20 cellular contexts compared by ENCODE assay signal in the genomic region with DNA sequence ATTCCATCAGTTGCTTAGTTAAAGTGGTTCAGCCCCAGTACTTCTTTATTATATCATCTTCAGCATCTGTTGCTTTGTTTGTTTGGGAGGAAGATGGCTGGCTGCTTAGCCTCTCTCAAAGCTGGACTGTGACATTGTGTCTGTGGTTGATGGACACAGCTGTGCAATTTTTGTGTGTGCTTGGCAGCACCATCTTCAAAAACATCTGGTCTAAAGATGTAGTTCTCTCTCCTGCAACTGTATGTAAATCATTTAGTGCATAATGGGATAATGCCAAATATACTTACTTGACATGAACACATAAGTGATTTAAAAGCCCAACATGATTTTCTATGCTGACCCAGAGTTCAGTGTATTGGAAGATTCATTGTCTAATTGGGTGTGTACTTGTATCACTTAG.
A peak's percentile ranks its signal among the peaks of the same experiment; 100 is the strongest.
DNase-seq lines count a peak whose midpoint lies in the region; ATAC-seq and TF ChIP-seq lines count a peak whose summit lies in the region.
"Had no signal": no experiment of that assay in that cellular context is flagged by ENCODE, and none has a peak within 500 bp of the region (broad histone marks: within the 10 kb centered on the region; RNA-seq: fewer than 3 reads in every experiment).

No MANE protein-coding gene starts in this region.

- TF ChIP-seq RAD21 in SK-N-SH (IDR thresholded peaks at IDR 0.05; ENCODE audit: low read length) = no peak

- H4K20me1 ChIP-seq in SK-N-SH (ENCODE audit: insufficient read depth) = peaks cover 88% of the 10 kb centered on the region

- H3K9ac ChIP-seq in SK-N-SH = no peak overlapping the region

- CTCF ChIA-PET in SK-N-SH (lab: Yijun Ruan, JAX) = interaction anchor here (0.8 to 2.4 kb wide), 3 partner anchors 16 to 22 kb away, joined by 3 to 14 read pairs (median 9); no protein-coding TSS in a partner anchor

- H3K4me3 ChIP-seq in AG10803 (ENCODE audit: low read length) (no peak overlapping the region), SK-N-SH (ENCODE audit: low read depth in 2 of 2, low read length in 1 of 2) (no peak overlapping the region), foreskin fibroblast (ENCODE audit: low read depth in 1 of 2, low read length in 2 of 2) (no peak overlapping the region), tibial artery (no peak overlapping the region)
- H3K4me3 ChIP-seq: left lung, tibial nerve had no signal

- intact Hi-C loops in left cardiac atrium (cut with DNase I) (no loop called here), tibial artery (cut with DNase I; ENCODE audit: low total_unique reads) (no loop called here)

- H3K27ac ChIP-seq in SK-N-SH (ENCODE audit: low read depth in 2 of 2, low read length in 1 of 2) (peak overlapping the region in 1 of 2 experiments; percentile 79; a peak in 3 of 4 replicates), tibial artery (no peak overlapping the region)
- H3K27ac ChIP-seq: brain microvascular endothelial cell, epithelial cell of prostate, left lung, tibial nerve had no signal

- no peaks in the 10 kb centered on the region for H3K9me3 ChIP-seq in SK-N-SH
- H3K9me3 ChIP-seq in tibial artery = no peaks in the 10 kb centered on the region
- H3K9me3 ChIP-seq: left lung, tibial nerve had no signal

- ATAC-seq in GM21786 (IDR thresholded peaks at IDR 0.05; ENCODE audit: unreplicated experiment) (no peak), left cardiac atrium (no peak), HG03378 (IDR thresholded peaks at IDR 0.05; ENCODE audit: unreplicated experiment) (no peak)
- ATAC-seq: activated T-cell treated with anti-CD3 and anti-CD28 coated beads, Interleukin-2, amount 50 U/mL, for 4 hours; left lung; right cardiac atrium; stimulated activated naive B cell treated with anti-CD40 and anti-IgM and Interleukin-4, amounts not matched to agents 10 μg/mL and 1 μg/mL and 100 μg/mL, for 72 hours; WTC11 had no signal

- no peak for TF ChIP-seq EP300 in SK-N-SH (IDR thresholded peaks at IDR 0.05; ENCODE audit: borderline replicate concordance in 1 of 2, low read depth in 1 of 2, low read length in 1 of 2)

- H3K4me1 ChIP-seq in SK-N-SH (ENCODE audit: control insufficient read depth in 1 of 2, insufficient read depth in 2 of 2, low read depth in 1 of 2, low read length in 1 of 2) = peaks cover 46 to 49% of the 10 kb centered on the region in 2 experiments
- peaks cover 0 to 64% (median 31%) of the 10 kb centered on the region in 4 donors for H3K4me1 ChIP-seq in tibial artery

- H2AFZ ChIP-seq in SK-N-SH (ENCODE audit: low read depth) = no peak overlapping the region

- POLR2A ChIA-PET in SK-N-SH (lab: Yijun Ruan, JAX) = no interaction called here

- no peaks in the 10 kb centered on the region for H3K9me2 ChIP-seq in SK-N-SH

- peaks cover 100% of the 10 kb centered on the region for H3K79me2 ChIP-seq in SK-N-SH (ENCODE audit: insufficient read depth)

- peaks cover 0 to 3% of the 10 kb centered on the region in 2 experiments for H3K36me3 ChIP-seq in SK-N-SH (replicated peaks in 1 of 2; ENCODE audit: control insufficient read depth in 1 of 2, insufficient read depth in 2 of 2, low read length in 1 of 2)
- no peaks in the 10 kb centered on the region for H3K36me3 ChIP-seq in tibial artery
- H3K36me3 ChIP-seq: brain microvascular endothelial cell, left lung, tibial nerve had no signal

- TF ChIP-seq CTCF in AG10803 (conservative IDR thresholded peaks at IDR 0.05; ENCODE audit: low read length) (no peak), SK-N-SH (IDR thresholded peaks at IDR 0.05) (no peak), foreskin fibroblast (IDR thresholded peaks at IDR 0.05; ENCODE audit: low read depth, low read length) (no peak), tibial artery (IDR thresholded peaks at IDR 0.05) (no peak)

- no peak overlapping the region for H3K4me2 ChIP-seq in SK-N-SH

- H3F3A ChIP-seq in SK-N-SH (replicated peaks; ENCODE audit: insufficient read depth) = peaks cover 30% of the 10 kb centered on the region

- H3K27me3 ChIP-seq in SK-N-SH (ENCODE audit: insufficient read depth) (no peaks in the 10 kb centered on the region), tibial artery (no peaks in the 10 kb centered on the region)
- H3K27me3 ChIP-seq: brain microvascular endothelial cell, left lung, tibial nerve had no signal

- DNase-seq in AG10803 (ENCODE audit: low read depth) (peak; percentile 93), GM03348 (ENCODE audit: low spot score) (peak; percentile 46), SK-N-SH (peak; percentile 48), foreskin fibroblast (peak; percentile 53 to 85), left cardiac atrium (no peak), tibial artery (no peak)
- DNase-seq: activated naive CD8-positive, alpha-beta T cell treated with anti-CD3 and anti-CD28 coated beads, Interleukin-2, amount 10 ng/mL, durations not matched to agents 7 days and 5 days; activated T-cell treated with anti-CD3 and anti-CD28 coated beads, Interleukin-2, amount 50 U/mL, for 4 hours; brain microvascular endothelial cell; left lung; NCI-H1105 treated with DMSO at 0.1 percent for 48 hours; NCI-H526; nucleus accumbens; right cardiac atrium; stimulated activated naive B cell treated with anti-CD40 and anti-IgM and Interleukin-4, amounts not matched to agents 10 μg/mL and 1 μg/mL and 100 μg/mL, for 72 hours had no signal

TF ChIP-seq in SK-N-SH, 30 proteins besides CTCF, POLR2A, EP300 and RAD21:
- TF ChIP-seq, protein P1, sequence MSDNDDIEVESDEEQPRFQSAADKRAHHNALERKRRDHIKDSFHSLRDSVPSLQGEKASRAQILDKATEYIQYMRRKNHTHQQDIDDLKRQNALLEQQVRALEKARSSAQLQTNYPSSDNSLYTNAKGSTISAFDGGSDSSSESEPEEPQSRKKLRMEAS (IDR thresholded peaks at IDR 0.05; ENCODE audit: low read depth) = no peak
- no peak for TF ChIP-seq MEF2A (IDR thresholded peaks at IDR 0.05; ENCODE audit: borderline replicate concordance, low read depth)
- no peak for TF ChIP-seq POLR2AphosphoS5 (IDR thresholded peaks at IDR 0.05; ENCODE audit: low read depth, low read length)
- TF ChIP-seq ELF1 (IDR thresholded peaks at IDR 0.05) = no peak
- no peak for TF ChIP-seq SIN3A (IDR thresholded peaks at IDR 0.05; ENCODE audit: borderline replicate concordance, low read depth, low read length)
- TF ChIP-seq NRF1 (IDR thresholded peaks at IDR 0.05; ENCODE audit: low read depth, low read length) = no peak
- TF ChIP-seq EZH2phosphoT487 (IDR thresholded peaks at IDR 0.05; ENCODE audit: borderline replicate concordance, low read depth) = no peak
- TF ChIP-seq GATA2 (CRISPR knock-in tag; IDR thresholded peaks at IDR 0.05) = no peak
- peak; percentile 29 for TF ChIP-seq CHD2 (IDR thresholded peaks at IDR 0.05; ENCODE audit: low read length, partially characterized antibody)
- no peak for TF ChIP-seq YY1 (IDR thresholded peaks at IDR 0.05; ENCODE audit: low read depth)
- no peak for TF ChIP-seq MXI1 (IDR thresholded peaks at IDR 0.05; ENCODE audit: low read depth, low read length)
- TF ChIP-seq, protein P2, sequence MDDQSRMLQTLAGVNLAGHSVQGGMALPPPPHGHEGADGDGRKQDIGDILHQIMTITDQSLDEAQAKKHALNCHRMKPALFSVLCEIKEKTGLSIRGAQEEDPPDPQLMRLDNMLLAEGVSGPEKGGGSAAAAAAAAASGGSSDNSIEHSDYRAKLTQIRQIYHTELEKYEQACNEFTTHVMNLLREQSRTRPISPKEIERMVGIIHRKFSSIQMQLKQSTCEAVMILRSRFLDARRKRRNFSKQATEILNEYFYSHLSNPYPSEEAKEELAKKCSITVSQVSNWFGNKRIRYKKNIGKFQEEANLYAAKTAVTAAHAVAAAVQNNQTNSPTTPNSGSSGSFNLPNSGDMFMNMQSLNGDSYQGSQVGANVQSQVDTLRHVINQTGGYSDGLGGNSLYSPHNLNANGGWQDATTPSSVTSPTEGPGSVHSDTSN (IDR thresholded peaks at IDR 0.05) = no peak
- no peak for TF ChIP-seq JUND (IDR thresholded peaks at IDR 0.05)
- no peak for TF ChIP-seq TEAD4 (IDR thresholded peaks at IDR 0.05; ENCODE audit: borderline replicate concordance, insufficient read depth)
- TF ChIP-seq NFIC (IDR thresholded peaks at IDR 0.05; ENCODE audit: borderline replicate concordance) = no peak
- TF ChIP-seq, protein P3, sequence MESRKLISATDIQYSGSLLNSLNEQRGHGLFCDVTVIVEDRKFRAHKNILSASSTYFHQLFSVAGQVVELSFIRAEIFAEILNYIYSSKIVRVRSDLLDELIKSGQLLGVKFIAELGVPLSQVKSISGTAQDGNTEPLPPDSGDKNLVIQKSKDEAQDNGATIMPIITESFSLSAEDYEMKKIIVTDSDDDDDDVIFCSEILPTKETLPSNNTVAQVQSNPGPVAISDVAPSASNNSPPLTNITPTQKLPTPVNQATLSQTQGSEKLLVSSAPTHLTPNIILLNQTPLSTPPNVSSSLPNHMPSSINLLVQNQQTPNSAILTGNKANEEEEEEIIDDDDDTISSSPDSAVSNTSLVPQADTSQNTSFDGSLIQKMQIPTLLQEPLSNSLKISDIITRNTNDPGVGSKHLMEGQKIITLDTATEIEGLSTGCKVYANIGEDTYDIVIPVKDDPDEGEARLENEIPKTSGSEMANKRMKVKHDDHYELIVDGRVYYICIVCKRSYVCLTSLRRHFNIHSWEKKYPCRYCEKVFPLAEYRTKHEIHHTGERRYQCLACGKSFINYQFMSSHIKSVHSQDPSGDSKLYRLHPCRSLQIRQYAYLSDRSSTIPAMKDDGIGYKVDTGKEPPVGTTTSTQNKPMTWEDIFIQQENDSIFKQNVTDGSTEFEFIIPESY (IDR thresholded peaks at IDR 0.05; ENCODE audit: borderline replicate concordance, low read depth) = no peak
- peak; percentile 67 for TF ChIP-seq RCOR1 (IDR thresholded peaks at IDR 0.05; ENCODE audit: low read length)
- TF ChIP-seq RFX5 (IDR thresholded peaks at IDR 0.05; ENCODE audit: low read length) = no peak
- no peak for TF ChIP-seq FOXJ3 (CRISPR knock-in tag; IDR thresholded peaks at IDR 0.05)
- TF ChIP-seq, protein P4, sequence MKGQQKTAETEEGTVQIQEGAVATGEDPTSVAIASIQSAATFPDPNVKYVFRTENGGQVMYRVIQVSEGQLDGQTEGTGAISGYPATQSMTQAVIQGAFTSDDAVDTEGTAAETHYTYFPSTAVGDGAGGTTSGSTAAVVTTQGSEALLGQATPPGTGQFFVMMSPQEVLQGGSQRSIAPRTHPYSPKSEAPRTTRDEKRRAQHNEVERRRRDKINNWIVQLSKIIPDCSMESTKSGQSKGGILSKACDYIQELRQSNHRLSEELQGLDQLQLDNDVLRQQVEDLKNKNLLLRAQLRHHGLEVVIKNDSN (IDR thresholded peaks at IDR 0.05; ENCODE audit: borderline replicate concordance, low read depth) = no peak
- TF ChIP-seq RXRA (IDR thresholded peaks at IDR 0.05; ENCODE audit: borderline replicate concordance, low read depth) = no peak
- peak; percentile 65; the same call in 1 of the 2 replicates for TF ChIP-seq TCF12 (IDR thresholded peaks at IDR 0.05)

Comparison
In these comparisons a context has a peak if more than half of its experiments do, and no peak if none do; other contexts are left out.
1. DNase-seq: peak in AG10803 (single experiment), GM03348 (single experiment), SK-N-SH (single experiment) and foreskin fibroblast (2 of 2); none in left cardiac atrium (single experiment) and tibial artery (0 of 2).